In the genomic region with DNA sequence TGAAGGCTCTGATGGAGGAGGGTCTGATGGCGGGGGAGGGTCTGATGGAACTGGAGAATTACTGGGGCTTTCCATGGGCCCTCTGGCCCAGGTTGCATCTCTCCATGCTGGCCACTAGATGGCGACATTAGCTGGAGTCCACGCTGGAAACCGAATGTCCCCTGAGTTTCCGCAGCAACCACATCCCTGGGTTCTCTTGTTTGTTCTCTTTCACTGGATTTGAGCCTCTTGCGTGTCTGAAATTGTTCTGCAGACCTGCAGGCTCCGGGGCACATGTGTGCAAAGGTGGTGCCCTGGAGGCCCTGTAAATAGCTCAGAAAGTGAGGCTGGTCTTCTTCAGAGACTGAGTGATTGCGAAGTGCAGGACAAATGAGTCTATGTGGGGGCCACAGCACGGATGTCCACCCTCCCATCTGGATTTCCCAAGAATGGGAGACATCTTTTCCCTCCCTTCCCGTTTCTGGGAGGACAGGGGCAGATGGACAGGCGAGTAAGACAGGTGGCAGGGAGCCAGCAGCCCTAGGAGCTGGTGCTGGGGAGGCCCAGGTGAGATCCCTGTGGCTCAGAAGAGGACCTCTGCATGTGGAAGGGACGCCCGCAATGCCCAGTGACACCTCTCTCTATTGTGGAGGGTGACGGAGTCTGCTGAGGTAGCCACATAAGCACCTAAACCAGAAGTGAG, we compare ENCODE assay signal across 8 cellular contexts.
DNase-seq lines count a peak whose midpoint lies in the region; ATAC-seq, FAIRE-seq and TF ChIP-seq lines count a peak whose summit lies in the region.

No MANE protein-coding gene starts in this region.

- no peak for ATAC-seq in HG02981 (IDR thresholded peaks at IDR 0.05; ENCODE audit: unreplicated experiment)

- no peaks in the 10 kb centered on the region for H3K36me3 ChIP-seq in keratinocyte (ENCODE audit: control insufficient read depth in 2 of 2, extremely low read depth in 1 of 2, insufficient read depth in 2 of 2, low read length in 2 of 2)

- H3K4me1 ChIP-seq in keratinocyte (ENCODE audit: control insufficient read depth, extremely low read depth, insufficient read depth, low read length) = no peaks in the 10 kb centered on the region

- peaks cover 5% of the 10 kb centered on the region for H3K27me3 ChIP-seq in keratinocyte (ENCODE audit: control insufficient read depth, extremely low read depth, insufficient read depth, low read length)

- no peak overlapping the region for H3K27ac ChIP-seq in keratinocyte (ENCODE audit: control insufficient read depth, insufficient read depth, low read length)

- TF ChIP-seq CTCF in keratinocyte (optimal IDR thresholded peaks at IDR 0.05 in 1 of 3, IDR thresholded peaks at IDR 0.05 in 1 of 3, conservative IDR thresholded peaks at IDR 0.05 in 1 of 3; ENCODE audit: extremely low read depth in 1 of 3, insufficient read depth in 2 of 3, low read length in 3 of 3) = peak; percentile 87 to 95 (median 95)

- no peaks in the 10 kb centered on the region for H4K20me1 ChIP-seq in keratinocyte (ENCODE audit: control insufficient read depth, extremely low read depth, insufficient read depth, low read length)

- no peak overlapping the region for H3K9ac ChIP-seq in keratinocyte (ENCODE audit: control insufficient read depth, extremely low read depth, insufficient read depth, low read length)

- DNase-seq in A172 (ENCODE audit: low spot score) = peak; percentile 56
- peak; percentile 80 for DNase-seq in GM19238 (ENCODE audit: insufficient read length, low spot score)
- DNase-seq in NCI-H2196 treated with DMSO at 0.1 percent for 48 hours (lab: John Stamatoyannopoulos, UW; ENCODE audit: unreplicated experiment) = peak; percentile 66
- DNase-seq in activated CD4-positive, CD25-positive, alpha-beta regulatory T cell treated with anti-CD3 and anti-CD28 coated beads, Interleukin-2, amount 50 U/mL, for 16 hours (ENCODE audit: low read depth, low spot score) = peak; percentile 52
- DNase-seq in central memory CD4-positive, alpha-beta T cell = peak; percentile 66
- DNase-seq in keratinocyte (ENCODE audit: low read depth, low spot score) = no peak
- DNase-seq in stimulated activated CD4-positive, alpha-beta T cell treated with anti-CD3 and anti-CD28 coated beads, Interleukin-1b, Interleukin-23, amount 100 ng/mL, for 24 hours (ENCODE audit: low read depth in 4 of 4, low spot score in 1 of 4) = peak; percentile 32 to 44 (median 38)

- H3K4me3 ChIP-seq in keratinocyte (ENCODE audit: control insufficient read depth in 2 of 3, extremely low read depth in 1 of 3, insufficient read depth in 2 of 3, low read depth in 1 of 3, low read length in 3 of 3) = no peak overlapping the region

- dilution Hi-C loops in keratinocyte (cut with MboI; ENCODE audit: extremely low pct_ligation_motif_present, low sequenced_read_pairs) = no loop called here

- no peaks in the 10 kb centered on the region for H3K9me3 ChIP-seq in keratinocyte (ENCODE audit: control insufficient read depth, low read depth, low read length)

- H2AFZ ChIP-seq in keratinocyte (ENCODE audit: control insufficient read depth, low read length) = no peak overlapping the region

- H3K79me2 ChIP-seq in keratinocyte (ENCODE audit: control insufficient read depth, insufficient read depth, low read length) = no peaks in the 10 kb centered on the region

- no peaks in the 10 kb centered on the region for H3K9me1 ChIP-seq in keratinocyte (ENCODE audit: control insufficient read depth, extremely low read depth, insufficient read depth, low read length)

- FAIRE-seq in keratinocyte (lab: Jason Lieb, UNC) = peak; percentile 72

- no peak overlapping the region for H3K4me2 ChIP-seq in keratinocyte (ENCODE audit: control insufficient read depth, extremely low read depth, insufficient read depth, low read depth, low read length)
